9 cellular contexts compared by ENCODE assay signal in the genomic region with DNA sequence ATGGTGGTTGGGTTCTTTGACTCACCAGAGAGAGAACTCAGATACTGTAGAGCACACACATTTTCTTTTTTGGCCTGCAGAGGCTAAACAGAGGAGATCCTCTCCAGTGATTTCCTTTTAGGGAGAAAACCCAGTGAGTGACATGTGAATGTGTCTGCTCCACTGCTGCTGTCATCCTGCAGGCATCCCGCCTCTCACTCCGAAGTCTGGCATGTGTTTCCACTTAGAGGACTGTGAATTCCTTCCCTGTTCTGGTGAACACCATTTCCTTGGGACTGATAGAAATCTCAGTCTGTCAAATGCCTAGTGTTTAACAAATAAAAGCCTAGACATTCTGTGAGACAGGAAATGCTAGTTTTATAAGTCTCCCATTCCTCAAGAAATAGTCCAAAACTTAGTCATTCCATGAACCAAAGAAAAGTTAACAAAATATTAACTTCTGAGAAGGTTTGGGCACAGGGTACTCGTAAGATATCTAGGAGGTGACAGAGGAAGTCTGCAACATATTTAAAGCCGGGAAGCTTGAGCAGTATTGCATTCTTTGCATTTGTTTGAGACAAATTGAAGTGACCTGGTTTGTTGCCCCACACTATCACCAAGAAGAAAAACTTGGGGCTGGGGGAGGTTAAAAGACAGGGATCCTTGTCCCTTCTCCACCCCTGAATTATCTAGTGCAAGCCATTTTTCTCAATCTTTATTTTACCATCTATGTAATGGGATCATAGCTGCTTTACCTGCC.
DNase-seq lines count a peak whose midpoint lies in the region; ATAC-seq, FAIRE-seq and TF ChIP-seq lines count a peak whose summit lies in the region.
"Had no signal": no experiment of that assay in that cellular context is flagged by ENCODE, and none has a peak within 500 bp of the region (broad histone marks: within the 10 kb centered on the region; RNA-seq: fewer than 3 reads in every experiment).

No MANE protein-coding gene starts in this region.

- no peaks in the 10 kb centered on the region for H3K27me3 Mint-ChIP-seq in osteocyte (ENCODE audit: unreplicated experiment)

- peak overlapping the region in 3 of 4 donors; percentile 33 to 74 (median 74) for H3K27ac ChIP-seq in esophagus squamous epithelium

- ATAC-seq in GM21515 (IDR thresholded peaks at IDR 0.05; ENCODE audit: unreplicated experiment) (no peak), HG03439 (IDR thresholded peaks at IDR 0.05; ENCODE audit: unreplicated experiment) (no peak)

- DNase-seq in Ammon's horn (ENCODE audit: low spot score) (peak; percentile 49), RCC 7860 (ENCODE audit: low spot score) (peak; percentile 97), esophagus squamous epithelium (lab: John Stamatoyannopoulos, UW) (no peak), osteocyte (ENCODE audit: extremely low spot score, unreplicated experiment) (peak; percentile 91), NCI-H345 treated with DMSO at 0.1 percent for 48 hours (lab: John Stamatoyannopoulos, UW; ENCODE audit: unreplicated experiment) (no peak)
- DNase-seq in activated CD8-positive, alpha-beta memory T cell treated with anti-CD3 and anti-CD28 coated beads for 24 hours = no peak
- DNase-seq: NCI-H2081 had no signal

- peak overlapping the region; percentile 11 for H3K4me3 Mint-ChIP-seq in osteocyte (ENCODE audit: unreplicated experiment)

- H3K36me3 Mint-ChIP-seq in osteocyte (ENCODE audit: unreplicated experiment) = no peaks in the 10 kb centered on the region

- H3K27ac Mint-ChIP-seq in osteocyte (ENCODE audit: unreplicated experiment) = peak overlapping the region; percentile 99

- intact Hi-C loops in esophagus squamous epithelium (cut with DNase I) = no loop called here

- TF ChIP-seq CTCF in esophagus squamous epithelium (IDR thresholded peaks at IDR 0.05) (no peak), osteocyte (IDR thresholded peaks at IDR 0.05) (no peak)

- no peaks in the 10 kb centered on the region for H3K9me3 Mint-ChIP-seq in osteocyte (ENCODE audit: unreplicated experiment)

- H3K4me3 ChIP-seq in esophagus squamous epithelium = no peak overlapping the region

- H3K4me1 ChIP-seq in esophagus squamous epithelium = peaks cover 6 to 25% (median 12%) of the 10 kb centered on the region in 3 donors

- H3K27me3 ChIP-seq in esophagus squamous epithelium = no peaks in the 10 kb centered on the region

- FAIRE-seq in RCC 7860 (lab: Jason Lieb, UNC) = peak; percentile 92

- H3K36me3 ChIP-seq in esophagus squamous epithelium = no peaks in the 10 kb centered on the region

- TF ChIP-seq POLR2A in esophagus squamous epithelium (IDR thresholded peaks at IDR 0.05) = no peak

- peaks cover 75% of the 10 kb centered on the region for H3K4me1 Mint-ChIP-seq in osteocyte (ENCODE audit: unreplicated experiment)

- 59 to 66% methylated on average over 4 of the region's 4 CpGs for WGBS in esophagus squamous epithelium, 2 donors

- no peaks in the 10 kb centered on the region for H3K9me3 ChIP-seq in esophagus squamous epithelium

Comparison
In these comparisons a context has a peak if more than half of its experiments do, and no peak if none do; other contexts are left out.
1. DNase-seq: peak in Ammon's horn (single experiment), RCC 7860 (single experiment) and osteocyte (single experiment); none in esophagus squamous epithelium (single experiment), activated CD8-positive, alpha-beta memory T cell treated with anti-CD3 and anti-CD28 coated beads for 24 hours (single experiment) and NCI-H345 treated with DMSO at 0.1 percent for 48 hours (single experiment).